11 cellular contexts compared by ENCODE assay signal in the genomic region with DNA sequence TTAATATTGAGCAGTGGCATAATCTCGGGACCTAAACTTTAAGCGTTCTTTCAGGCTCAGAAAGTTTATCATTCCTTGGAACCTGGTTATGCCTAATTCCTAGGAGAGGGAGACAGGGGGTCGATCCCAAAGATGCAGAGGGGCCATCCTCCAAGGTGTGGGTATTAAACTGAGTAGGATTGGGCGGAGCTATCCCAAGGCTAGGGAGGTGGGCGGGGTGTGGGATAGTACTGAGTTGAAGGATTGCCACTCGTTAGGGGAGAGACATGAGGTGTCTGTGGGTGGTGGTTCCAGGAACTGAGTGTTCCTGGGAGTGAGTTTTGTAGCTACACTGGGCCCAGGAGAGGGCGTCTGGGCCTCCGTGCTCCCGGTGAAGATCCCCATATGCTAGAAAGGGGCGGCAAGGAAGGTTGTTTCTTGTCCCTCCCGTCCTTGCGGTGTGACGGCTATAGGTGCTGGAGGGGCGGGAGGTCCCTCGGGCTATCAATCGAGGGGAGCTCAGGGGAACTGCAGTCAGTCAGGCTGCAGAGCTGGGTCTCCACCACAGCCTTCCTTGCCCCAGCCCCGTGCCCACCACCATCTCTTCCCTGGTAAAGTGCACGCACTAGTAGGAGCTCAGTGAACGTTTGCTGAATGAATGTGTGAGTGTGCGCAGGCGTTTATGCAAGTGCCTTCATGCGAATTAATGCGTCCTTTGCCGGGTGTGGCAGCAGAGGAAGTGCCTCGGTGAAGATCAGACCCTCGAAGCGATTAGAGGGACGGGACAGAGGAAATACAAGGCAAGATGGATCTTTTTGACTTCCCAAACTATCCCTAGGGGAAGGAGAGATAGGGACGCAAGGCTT. TPM values are rescaled to one million over a fixed set of nuclear protein-coding genes. Genes with fewer than 3 reads are reported as not detected.
DNase-seq lines count a peak whose midpoint lies in the region; ATAC-seq and TF ChIP-seq lines count a peak whose summit lies in the region.
"Had no signal": no experiment of that assay in that cellular context is flagged by ENCODE, and none has a peak within 500 bp of the region (broad histone marks: within the 10 kb centered on the region; RNA-seq: fewer than 3 reads in every experiment).

No MANE protein-coding gene starts in this region.

- no peak overlapping the region for H3K4me3 ChIP-seq in fibroblast of villous mesenchyme (ENCODE audit: low read depth, low read length)

- no peak overlapping the region for H3K27ac ChIP-seq in 22Rv1

- peaks cover 81% of the 10 kb centered on the region for H3K27me3 Mint-ChIP-seq in T-helper 17 cell

- ATAC-seq in T-helper 17 cell (no peak), HG02973 (IDR thresholded peaks at IDR 0.05; ENCODE audit: unreplicated experiment) (no peak), HG02870 (IDR thresholded peaks at IDR 0.05; ENCODE audit: unreplicated experiment) (no peak), GM21786 (IDR thresholded peaks at IDR 0.05; ENCODE audit: unreplicated experiment) (no peak)
- ATAC-seq: Right ventricle myocardium inferior had no signal

- H3K27ac Mint-ChIP-seq in T-helper 17 cell = peak overlapping the region; percentile 73

- no peaks in the 10 kb centered on the region for H3K9me3 ChIP-seq in T-helper 17 cell (ENCODE audit: control insufficient read depth, low read length, poor library complexity, severe bottlenecking)

- peak; percentile 28 for TF ChIP-seq CTCF in 22Rv1 (IDR thresholded peaks at IDR 0.05)
- peak; percentile 18 for TF ChIP-seq CTCF in fibroblast of villous mesenchyme (IDR thresholded peaks at IDR 0.05; ENCODE audit: insufficient read depth, low read depth, low read length)

- peak overlapping the region; percentile 64 for H3K4me3 Mint-ChIP-seq in T-helper 17 cell

- peak; percentile 34 for DNase-seq in ELR (ENCODE audit: low read depth)
- DNase-seq in T-helper 17 cell = no peak
- no peak for DNase-seq in fibroblast of villous mesenchyme (ENCODE audit: low read depth)
- DNase-seq in GM03348 (ENCODE audit: low spot score) = no peak
- DNase-seq: stimulated activated CD4-positive, alpha-beta T cell treated with anti-CD3 and anti-CD28 coated beads, Interleukin-15, amount 100 ng/mL, for 24 hours had no signal

- H3K4me1 Mint-ChIP-seq in T-helper 17 cell = peaks cover 45% of the 10 kb centered on the region

- peaks cover 10% of the 10 kb centered on the region for H3K36me3 Mint-ChIP-seq in T-helper 17 cell (ENCODE audit: low read depth)

RNA-seq across cellular contexts. Expression of gene HMX2, which starts 3.0 kb away (rescaled TPM):
- total RNA-seq in T-helper 17 cell (not detected), fibroblast of villous mesenchyme (not detected in 2 replicates)
- total RNA-seq: Right ventricle myocardium inferior, temporal lobe had no signal

RNA-seq across cellular contexts. Expression of gene HMX3, which starts 9.1 kb away (rescaled TPM):
- total RNA-seq in T-helper 17 cell (under 1 TPM in 1 of 2 donors, not detected in 1; 0.39 TPM), fibroblast of villous mesenchyme (not detected in 2 replicates)
- total RNA-seq: Right ventricle myocardium inferior, temporal lobe had no signal

RNA-seq across cellular contexts. Expression of gene BUB3, which starts 9.3 kb away (rescaled TPM):
- total RNA-seq in T-helper 17 cell = 100 to 1,000 TPM; 105 to 111 TPM
- 134 and 158 TPM in 2 replicates for total RNA-seq in fibroblast of villous mesenchyme
